Comparison of ENCODE assay signal across 20 cellular contexts in genomic region chr14:99004112-99004511, GRCh38.
"Had no signal": no experiment of that assay in that cellular context is flagged by ENCODE, and none has a peak within 500 bp of the region (broad histone marks: within the 10 kb centered on the region; RNA-seq: fewer than 3 reads in every experiment).

No MANE protein-coding gene starts in this region.

- H3K36me3 ChIP-seq: breast epithelium, heart right ventricle, right lobe of liver, tibial artery had no signal

- H3K4me3 ChIP-seq: breast epithelium, coronary artery, heart right ventricle, right lobe of liver, skin epidermis, tibial artery had no signal

- ATAC-seq: activated CD4-positive, alpha-beta T cell treated with anti-CD3 and anti-CD28 coated beads for 36 hours; activated T-cell treated with anti-CD3 and anti-CD28 coated beads, Interleukin-2, amount 50 U/mL, for 72 hours; heart right ventricle; left cardiac atrium; right lobe of liver; stimulated activated naive CD8-positive, alpha-beta T cell treated with anti-CD3 and anti-CD28 coated beads, Interleukin-15, amount 100 ng/mL, for 72 hours; WTC11 had no signal

- H3K4me1 ChIP-seq: breast epithelium, heart right ventricle, right lobe of liver, tibial artery had no signal

- H3K27ac ChIP-seq: breast epithelium, coronary artery, heart right ventricle, right lobe of liver, skin epidermis, tibial artery had no signal

- H3K27me3 ChIP-seq: breast epithelium, right lobe of liver had no signal

- DNase-seq: activated CD4-positive, alpha-beta T cell treated with anti-CD3 and anti-CD28 coated beads for 36 hours; activated CD4-positive, alpha-beta T cell treated with anti-CD3 and anti-CD28 coated beads, Interleukin-2, amount 50 U/mL, for 48 hours; activated effector memory CD4-positive, alpha-beta T cell treated with Interleukin-2 at 50 U/mL for 16 hours; activated naive CD4-positive, alpha-beta T cell treated with anti-CD3 and anti-CD28 coated beads for 36 hours; activated naive CD8-positive, alpha-beta T cell treated with anti-CD3 and anti-CD28 coated beads, Interleukin-2, amount 10 ng/mL, durations not matched to agents 7 days and 5 days; activated T-cell treated with anti-CD3 and anti-CD28 coated beads, Interleukin-2, amount 50 U/mL, for 72 hours; amniotic stem cell; cerebellar nuclear complex; heart right ventricle; islet precursor cell; left cardiac atrium; nucleus accumbens; right lobe of liver; stimulated activated CD4-positive, alpha-beta T cell treated with anti-CD3 and anti-CD28 coated beads, Interleukin-1b, Interleukin-23, amount 100 ng/mL, for 48 hours; stimulated activated naive CD8-positive, alpha-beta T cell treated with anti-CD3 and anti-CD28 coated beads, Interleukin-15, amount 100 ng/mL, for 72 hours; tibial artery had no signal
